Comparison of ENCODE assay signal across 8 cellular contexts in genomic region chr19:50476943-50477264, GRCh38. TPM values are rescaled to one million over a fixed set of nuclear protein-coding genes. Genes with fewer than 3 reads are reported as not detected.
DNase-seq lines count a peak whose midpoint lies in the region; ATAC-seq and TF ChIP-seq lines count a peak whose summit lies in the region.

No MANE protein-coding gene starts in this region.

- no peaks in the 10 kb centered on the region for H3K9me3 ChIP-seq in KOPT-K1 (ENCODE audit: insufficient read depth, low read length, poor library complexity, severe bottlenecking)

- no peaks in the 10 kb centered on the region for H3K9me3 Mint-ChIP-seq in natural killer cell

- TF ChIP-seq CTCF in AG09309 (IDR thresholded peaks at IDR 0.05; ENCODE audit: control insufficient read depth, insufficient read depth, low read depth, low read length, missing control alignments), result no peak
- TF ChIP-seq CTCF in coronary artery (IDR thresholded peaks at IDR 0.05), result no peak
- no peak for TF ChIP-seq CTCF in natural killer cell (IDR thresholded peaks at IDR 0.05)

- peaks cover 37% of the 10 kb centered on the region for H3K36me3 ChIP-seq in KOPT-K1 (ENCODE audit: insufficient read depth, low read length)

- DNase-seq in AG09309 (ENCODE audit: low read depth) (no peak), coronary artery (ENCODE audit: low spot score) (no peak), natural killer cell (no peak), islet precursor cell (no peak), iPS-NIHi11 (ENCODE audit: low spot score) (no peak)

- intact Hi-C loops in natural killer cell (cut with micrococcal nuclease), result loop anchor here (1.0 to 5.0 kb wide), 2 partner anchors 34 to 120 kb away; partner anchors contain the start of gene JOSD2

- H3K4me3 ChIP-seq in AG09309 (ENCODE audit: control insufficient read depth, low read depth, low read length) (peak overlapping the region; percentile 65), coronary artery (peak overlapping the region; percentile 81)

- ATAC-seq in natural killer cell (no peak), HG03457 (IDR thresholded peaks at IDR 0.05; ENCODE audit: unreplicated experiment) (no peak), GM21737 (IDR thresholded peaks at IDR 0.05; ENCODE audit: unreplicated experiment) (no peak)

- peaks cover 30 to 48% of the 10 kb centered on the region in 2 donors for H3K4me1 Mint-ChIP-seq in natural killer cell

- peak overlapping the region; percentile 68 for H3K27ac ChIP-seq in KOPT-K1 (ENCODE audit: low read depth, low read length, poor library complexity, severe bottlenecking)
- H3K27ac ChIP-seq in coronary artery, result peak overlapping the region; percentile 56 to 73

- H3K4me3 Mint-ChIP-seq in natural killer cell, result peak overlapping the region; percentile 99

- no peaks in the 10 kb centered on the region for H3K27me3 Mint-ChIP-seq in natural killer cell (ENCODE audit: low read depth in 2 of 2)

- H3K36me3 Mint-ChIP-seq in natural killer cell, result no peaks in the 10 kb centered on the region

- peak overlapping the region; percentile 91 to 99 for H3K27ac Mint-ChIP-seq in natural killer cell

RNA-seq across cellular contexts. Expression of gene GARIN5A, which starts 0.3 kb away (rescaled TPM):
- total RNA-seq in natural killer cell, result under 1 TPM in 1 of 3 donors, not detected in 2; 0.59 TPM

RNA-seq across cellular contexts. Expression of gene EMC10, which starts 0.6 kb away (rescaled TPM):
- total RNA-seq in natural killer cell, result 10 to 100 TPM; 79.5 to 85.1 (median 80.1) TPM

RNA-seq across cellular contexts. Expression of gene JOSD2, which starts 34.1 kb away (rescaled TPM):
- 10 to 100 TPM; 18.8 to 22.0 (median 20.3) TPM for total RNA-seq in natural killer cell

RNA-seq across cellular contexts. Expression of gene ASPDH, which starts 36.8 kb away (rescaled TPM):
- total RNA-seq in natural killer cell, result not detected

RNA-seq across cellular contexts. Expression of gene MYBPC2, which starts 44.2 kb away (rescaled TPM):
- total RNA-seq in natural killer cell, result under 1 TPM in 2 of 3 donors, not detected in 1; 0.09 to 0.15 TPM
